Comparison of ENCODE assay signal across 17 cellular contexts in genomic region chr12:11067514-11067913, GRCh38. TPM values are rescaled to one million over a fixed set of nuclear protein-coding genes. Genes with fewer than 3 reads are reported as not detected.
DNase-seq lines count a peak whose midpoint lies in the region; ATAC-seq and TF ChIP-seq lines count a peak whose summit lies in the region.
"Had no signal": no experiment of that assay in that cellular context is flagged by ENCODE, and none has a peak within 500 bp of the region (broad histone marks: within the 10 kb centered on the region; RNA-seq: fewer than 3 reads in every experiment).

No MANE protein-coding gene starts in this region.

- H3K9me3 ChIP-seq in adrenal gland (replicated peaks in 1 of 3) (no peaks in the 10 kb centered on the region), gastroesophageal sphincter (no peaks in the 10 kb centered on the region)
- H3K9me3 ChIP-seq: A549, upper lobe of left lung had no signal

- H3K27me3 ChIP-seq in adrenal gland = no peaks in the 10 kb centered on the region
- H3K27me3 ChIP-seq in gastroesophageal sphincter = no peaks in the 10 kb centered on the region
- H3K27me3 ChIP-seq: upper lobe of left lung had no signal

- TF ChIP-seq POLR2A in adrenal gland (IDR thresholded peaks at IDR 0.05) (no peak), gastroesophageal sphincter (IDR thresholded peaks at IDR 0.05) (no peak)

- 20 to 39% (median 34%) methylated on average over 2 of the region's 2 CpGs for WGBS in adrenal gland, 4 donors
- 2 to 16% methylated on average over 2 of the region's 2 CpGs for WGBS in gastroesophageal sphincter (ENCODE audit: low coverage in 1 of 2), 2 donors

- no peak for TF ChIP-seq EP300 in gastroesophageal sphincter (IDR thresholded peaks at IDR 0.05)

- intact Hi-C loops in adrenal gland (cut with DNase I) = no loop called here

- DNase-seq in NCI-H345 (lab: John Stamatoyannopoulos, UW) = peak; percentile 15
- no peak for DNase-seq in NCI-H345 treated with DMSO at 0.1 percent for 48 hours (lab: John Stamatoyannopoulos, UW; ENCODE audit: unreplicated experiment)
- peak; percentile 34 to 69 (median 66) for DNase-seq in adrenal gland
- peak; percentile 3 for DNase-seq in stromal cell of bone marrow (ENCODE audit: low read depth)
- DNase-seq in DMS153 treated with DMSO at 0.1 percent for 48 hours (lab: John Stamatoyannopoulos, UW; ENCODE audit: unreplicated experiment) = no peak
- no peak for DNase-seq in activated CD4-positive, alpha-beta T cell treated with anti-CD3 and anti-CD28 coated beads, Interleukin-2, amount 50 U/mL, for 4 hours
- DNase-seq: activated B cell treated with CpG ODN at 0.5 μM for 24 hours; activated naive CD4-positive, alpha-beta T cell treated with Interleukin-2 at 50 U/mL for 16 hours; NCI-H1436 treated with DMSO at 0.1 percent for 48 hours; NCI-H526; stimulated activated CD4-positive, alpha-beta T cell treated with anti-CD3 and anti-CD28 coated beads, Interleukin-4, amount 100 ng/mL, for 4 hours; upper lobe of left lung had no signal

- H3K36me3 ChIP-seq in adrenal gland (replicated peaks in 1 of 2) = no peaks in the 10 kb centered on the region
- no peaks in the 10 kb centered on the region for H3K36me3 ChIP-seq in gastroesophageal sphincter
- H3K36me3 ChIP-seq: upper lobe of left lung had no signal

- ATAC-seq in gastroesophageal sphincter (peak; percentile 43), HG03135 (IDR thresholded peaks at IDR 0.05; ENCODE audit: unreplicated experiment) (no peak)
- ATAC-seq: A549, K562 had no signal

- no peak overlapping the region for H3K27ac ChIP-seq in adrenal gland
- H3K27ac ChIP-seq in gastroesophageal sphincter = no peak overlapping the region
- H3K27ac ChIP-seq: A549, upper lobe of left lung had no signal

- H3K4me3 ChIP-seq in adrenal gland (no peak overlapping the region), gastroesophageal sphincter (no peak overlapping the region)
- H3K4me3 ChIP-seq: A549, K562, lung, upper lobe of left lung had no signal

- TF ChIP-seq CTCF in adrenal gland (IDR thresholded peaks at IDR 0.05) (no peak), gastroesophageal sphincter (IDR thresholded peaks at IDR 0.05) (no peak)

- H3K4me1 ChIP-seq in adrenal gland (replicated peaks in 1 of 2) = peaks cover 8 to 23% of the 10 kb centered on the region in 2 donors
- H3K4me1 ChIP-seq in gastroesophageal sphincter = peaks cover 0 to 16% (median 0%) of the 10 kb centered on the region in 3 donors
- H3K4me1 ChIP-seq: A549, upper lobe of left lung had no signal

RNA-seq across cellular contexts. Expression of gene TAS2R46, which starts 5.4 kb away (rescaled TPM):
- total RNA-seq in adrenal gland (1 to 10 TPM in 4 of 8 donors, under 1 TPM in 4; 0.61 to 4.7 (median 1.3) TPM), gastroesophageal sphincter (1 to 10 TPM in 1 of 4 donors, under 1 TPM in 2, not detected in 1; 0.67 to 5.8 (median 0.89) TPM)
- polyA plus RNA-seq in adrenal gland = under 1 TPM in 1 of 3 donors, not detected in 2; 0.10 TPM
- polyA plus RNA-seq: lung had no signal

RNA-seq across cellular contexts. Expression of gene TAS2R43, which starts 24.6 kb away (rescaled TPM):
- total RNA-seq in adrenal gland = 10 to 100 TPM in 1 of 8 donors, 1 to 10 TPM in 3, under 1 TPM in 3, not detected in 1; 0.28 to 17.0 (median 1.1) TPM
- polyA plus RNA-seq in adrenal gland = not detected
- total RNA-seq in gastroesophageal sphincter = 1 to 10 TPM in 2 of 4 donors, under 1 TPM in 1, not detected in 1; 0.32 to 3.2 (median 2.5) TPM
- total RNA-seq: K562 had no signal
- polyA plus RNA-seq: A549, K562, lung had no signal

RNA-seq across cellular contexts. Expression of gene TAS2R31, which starts 36.3 kb away (rescaled TPM):
- total RNA-seq in adrenal gland (10 to 100 TPM in 1 of 8 donors, 1 to 10 TPM in 6, not detected in 1; 1.5 to 28.5 (median 3.2) TPM), gastroesophageal sphincter (10 to 100 TPM in 1 of 4 donors, 1 to 10 TPM in 2, not detected in 1; 1.1 to 13.2 (median 4.2) TPM)
- polyA plus RNA-seq in adrenal gland = under 1 TPM; 0.20 to 0.24 (median 0.20) TPM

RNA-seq across cellular contexts. Expression of gene TAS2R19, which starts 45.1 kb away (rescaled TPM):
- total RNA-seq in adrenal gland (1 to 10 TPM in 6 of 8 donors, under 1 TPM in 1, not detected in 1; 0.41 to 9.6 (median 3.8) TPM), gastroesophageal sphincter (1 to 10 TPM in 3 of 4 donors, not detected in 1; 1.9 to 5.7 (median 5.3) TPM)
- polyA plus RNA-seq in adrenal gland = under 1 TPM in 2 of 3 donors, not detected in 1; 0.48 to 0.54 TPM

Comparison
In these comparisons a context has a peak if more than half of its experiments do, and no peak if none do; other contexts are left out.
1. DNase-seq: peak in NCI-H345 (single experiment), adrenal gland (7 of 7) and stromal cell of bone marrow (single experiment); none in NCI-H345 treated with DMSO at 0.1 percent for 48 hours (single experiment), DMS153 treated with DMSO at 0.1 percent for 48 hours (single experiment) and activated CD4-positive, alpha-beta T cell treated with anti-CD3 and anti-CD28 coated beads, Interleukin-2, amount 50 U/mL, for 4 hours (0 of 2).